In the genomic region with DNA sequence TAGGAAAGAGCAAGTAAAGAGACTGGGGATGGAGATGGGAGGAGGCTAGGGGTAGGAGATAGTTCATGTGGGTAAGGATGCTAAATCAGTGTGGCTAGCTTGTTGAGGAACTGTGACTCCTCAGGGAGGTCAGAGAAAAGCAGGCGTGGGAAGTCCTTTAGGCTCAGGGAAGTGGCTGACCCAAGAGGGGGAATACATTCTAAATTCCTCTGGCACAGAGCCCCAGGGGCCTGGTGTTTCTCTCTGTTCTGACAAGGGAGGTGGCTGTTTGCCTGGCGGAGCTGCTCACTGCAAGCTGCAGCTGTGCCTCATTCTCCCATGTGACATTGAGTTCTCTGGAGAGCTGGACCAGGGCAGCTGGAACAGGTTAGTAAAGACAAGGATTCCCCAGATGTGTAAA, we compare ENCODE assay signal across 9 cellular contexts.
DNase-seq lines count a peak whose midpoint lies in the region; ATAC-seq and TF ChIP-seq lines count a peak whose summit lies in the region.
"Had no signal": no experiment of that assay in that cellular context is flagged by ENCODE, and none has a peak within 500 bp of the region (broad histone marks: within the 10 kb centered on the region; RNA-seq: fewer than 3 reads in every experiment).

No MANE protein-coding gene starts in this region.

- no peak overlapping the region for H3K4ac ChIP-seq in mesendoderm (ENCODE audit: low read depth, low read length)

- H2AK5ac ChIP-seq in mesendoderm (ENCODE audit: low read length): no peak overlapping the region

- H3K4me2 ChIP-seq in mammary epithelial cell (ENCODE audit: insufficient read depth, low read depth, low read length) (no peak overlapping the region), mesendoderm (ENCODE audit: low read length) (no peak overlapping the region)
- H3K4me2 ChIP-seq: neural progenitor cell had no signal

- H3K27ac ChIP-seq in mammary epithelial cell (ENCODE audit: insufficient read depth, low read depth, low read length) (no peak overlapping the region), colonic mucosa (peak overlapping the region; percentile 3), mesendoderm (ENCODE audit: low read depth, low read length) (no peak overlapping the region)
- H3K27ac ChIP-seq: neural progenitor cell had no signal

- CTCF ChIA-PET in MCF 10A (lab: Yijun Ruan, JAX): interaction anchor here (0.6 to 1.9 kb wide), 6 partner anchors 8 to 151 kb away, joined by 3 to 6 read pairs (median 4); no protein-coding TSS in a partner anchor
- CTCF ChIA-PET in mammary epithelial cell (lab: Charles Lee; ENCODE audit: low non-redundant PET): no interaction called here

- no peak overlapping the region for H4K8ac ChIP-seq in mesendoderm (ENCODE audit: low read depth, low read length)

- H2BK5ac ChIP-seq in mesendoderm (ENCODE audit: low read length): no peak overlapping the region

- H3K79me2 ChIP-seq in mammary epithelial cell (ENCODE audit: insufficient read depth, low read length): no peaks in the 10 kb centered on the region
- H3K79me2 ChIP-seq in mesendoderm (ENCODE audit: control insufficient read depth, insufficient read depth, low read length): no peaks in the 10 kb centered on the region

- H3K56ac ChIP-seq in mesendoderm (ENCODE audit: low read length): no peak overlapping the region

- ATAC-seq in HG03097 (IDR thresholded peaks at IDR 0.05; ENCODE audit: low FRiP score, unreplicated experiment): no peak

- no peak overlapping the region for H3K23ac ChIP-seq in mesendoderm (ENCODE audit: low read length)

- H3K4me1 ChIP-seq in mammary epithelial cell (ENCODE audit: insufficient read depth, low read length) (peaks cover 14% of the 10 kb centered on the region), colonic mucosa (no peaks in the 10 kb centered on the region), mesendoderm (ENCODE audit: control insufficient read depth, low read depth, low read length) (no peaks in the 10 kb centered on the region)

- H2BK15ac ChIP-seq in mesendoderm (replicated peaks; ENCODE audit: low read depth): no peak overlapping the region

- WGBS in mammary epithelial cell (ENCODE audit: low coverage, missing lambda C conversion rate): 91% methylated on average over 2 of the region's 2 CpGs
- no CpG with 5 or more reads among the region's 2 CpGs for WGBS in mesendoderm (ENCODE audit: extremely low coverage, insufficient coverage, low lambda C conversion rate)

- H3K27me3 ChIP-seq in mammary epithelial cell (ENCODE audit: insufficient read depth, low read length) (no peaks in the 10 kb centered on the region), colonic mucosa (no peaks in the 10 kb centered on the region), mesendoderm (ENCODE audit: insufficient read depth, low read length, poor library complexity) (no peaks in the 10 kb centered on the region)
- H3K27me3 ChIP-seq: neural progenitor cell had no signal

- H3K18ac ChIP-seq in mesendoderm (ENCODE audit: low read length): no peak overlapping the region

- POLR2A ChIA-PET in MCF 10A (lab: Yijun Ruan, JAX): interaction anchor here (0.9 to 1.5 kb wide), 6 partner anchors 12 to 139 kb away, joined by 3 to 7 read pairs (median 4); no protein-coding TSS in a partner anchor

- BruUV-seq in MCF 10A (replicated peaks; lab: Mats Ljungman, UMichigan) (TSS peak; percentile 61), mammary epithelial cell (replicated peaks; lab: Mats Ljungman, UMichigan) (no TSS peak)

- H3K27me3 Mint-ChIP-seq in MCF 10A (ENCODE audit: insufficient read depth, unreplicated experiment): no peaks in the 10 kb centered on the region

- no peaks in the 10 kb centered on the region for H3K36me3 Mint-ChIP-seq in MCF 10A (ENCODE audit: insufficient read depth, unreplicated experiment)
- H3K36me3 Mint-ChIP-seq: neural progenitor cell had no signal

- H3K4me3 ChIP-seq in mammary epithelial cell (replicated peaks in 1 of 3; ENCODE audit: insufficient read depth in 1 of 3, low read depth in 2 of 3, low read length in 3 of 3) (no peak overlapping the region), colonic mucosa (no peak overlapping the region), mesendoderm (ENCODE audit: low read length) (no peak overlapping the region)
- H3K4me3 ChIP-seq: neural progenitor cell had no signal

- no peak overlapping the region for H2BK120ac ChIP-seq in mesendoderm (ENCODE audit: low read depth, low read length)

- no peaks in the 10 kb centered on the region for H3K36me3 ChIP-seq in mammary epithelial cell (ENCODE audit: insufficient read depth, low read length)
- no peaks in the 10 kb centered on the region for H3K36me3 ChIP-seq in colonic mucosa
- H3K36me3 ChIP-seq in mesendoderm (ENCODE audit: control insufficient read depth, insufficient read depth, low read length): no peaks in the 10 kb centered on the region
- H3K36me3 ChIP-seq: neural progenitor cell had no signal

- no peaks in the 10 kb centered on the region for H4K20me1 ChIP-seq in mammary epithelial cell (ENCODE audit: insufficient read depth, low read length)

- DNase-seq in MCF 10A (ENCODE audit: unreplicated experiment): no peak
- DNase-seq in mammary epithelial cell: no peak
- DNase-seq in colonic mucosa: peak; percentile 62
- peak; percentile 13 for DNase-seq in mesendoderm
- no peak for DNase-seq in Ammon's horn (ENCODE audit: low spot score)
- DNase-seq in GM19240 (ENCODE audit: insufficient read length, low spot score): no peak
- no peak for DNase-seq in 8988T

- H3K4me1 Mint-ChIP-seq in MCF 10A (ENCODE audit: insufficient read depth, unreplicated experiment): peaks cover 27% of the 10 kb centered on the region

- peak overlapping the region; percentile 22 for H3K27ac Mint-ChIP-seq in MCF 10A (ENCODE audit: low read depth, unreplicated experiment)

- no peak overlapping the region for H3K4me3 Mint-ChIP-seq in MCF 10A (ENCODE audit: unreplicated experiment)
- H3K4me3 Mint-ChIP-seq: neural progenitor cell had no signal

- dilution Hi-C loops in mammary epithelial cell (cut with HindIII; ENCODE audit: low sequenced_read_pairs): no loop called here

- no peak overlapping the region for H4K5ac ChIP-seq in mesendoderm (ENCODE audit: low read length)

- in situ Hi-C loops in mammary epithelial cell (cut with MboI; ENCODE audit: low sequenced_read_pairs in 2 of 2): no loop called here

- no peak for TF ChIP-seq CTCF in MCF 10A (IDR thresholded peaks at IDR 0.05; ENCODE audit: unreplicated experiment)
- no peak for TF ChIP-seq CTCF in mammary epithelial cell (conservative IDR thresholded peaks at IDR 0.05 in 1 of 2, IDR thresholded peaks at IDR 0.05 in 1 of 2; ENCODE audit: extremely low read depth in 1 of 2, insufficient read depth in 1 of 2, low read depth in 1 of 2, low read length in 2 of 2)
- TF ChIP-seq CTCF in colonic mucosa (IDR thresholded peaks at IDR 0.05): no peak

- H3K79me1 ChIP-seq in mesendoderm (ENCODE audit: low read length): no peaks in the 10 kb centered on the region

- H2AFZ ChIP-seq in mammary epithelial cell (ENCODE audit: low read depth, low read length): no peak overlapping the region
- H2AFZ ChIP-seq: neural progenitor cell had no signal

- no peaks in the 10 kb centered on the region for H3K9me3 Mint-ChIP-seq in MCF 10A (ENCODE audit: unreplicated experiment)

- H3K9ac ChIP-seq in mammary epithelial cell (ENCODE audit: insufficient read depth, low read length): no peak overlapping the region
- no peak overlapping the region for H3K9ac ChIP-seq in colonic mucosa (ENCODE audit: low read depth in 2 of 2, low read length in 2 of 2)
- H3K9ac ChIP-seq in mesendoderm (ENCODE audit: low read length): no peak overlapping the region
- H3K9ac ChIP-seq: neural progenitor cell had no signal

- H3K9me3 ChIP-seq in mammary epithelial cell (replicated peaks; ENCODE audit: insufficient read depth, low read length) (no peaks in the 10 kb centered on the region), colonic mucosa (no peaks in the 10 kb centered on the region)

- intact Hi-C loops in MCF 10A (cut with micrococcal nuclease): loop anchor here (5.0 kb wide), 1 partner anchor 33 kb away; no protein-coding TSS in a partner anchor
- intact Hi-C loops in mammary epithelial cell (cut with micrococcal nuclease): no loop called here
- intact Hi-C loops in colonic mucosa (cut with DNase I): no loop called here

Comparison
In these comparisons a context has a peak if more than half of its experiments do, and no peak if none do; other contexts are left out.
1. DNase-seq: peak in colonic mucosa (single experiment) and mesendoderm (single experiment); none in MCF 10A (single experiment), mammary epithelial cell (single experiment), Ammon's horn (single experiment), GM19240 (single experiment) and 8988T (single experiment).